In genomic region chr5:73299017-73299630, GRCh38 we compare ENCODE assay signal across 8 cellular contexts.
A peak's percentile ranks its signal among the peaks of the same experiment; 100 is the strongest.
DNase-seq lines count a peak whose midpoint lies in the region; ATAC-seq and TF ChIP-seq lines count a peak whose summit lies in the region.

No MANE protein-coding gene starts in this region.

- peak overlapping the region; percentile 0 for H3K9ac ChIP-seq in HUES6 (ENCODE audit: low read length)
- H3K9ac ChIP-seq in neural progenitor cell: no peak overlapping the region

- H3K4me3 Mint-ChIP-seq in neural progenitor cell (peak overlapping the region; percentile 68), natural killer cell (no peak overlapping the region)

- H3K4me1 ChIP-seq in HUES6 (ENCODE audit: control insufficient read depth, insufficient read depth, low read length) (peaks cover 35% of the 10 kb centered on the region), ectodermal cell (ENCODE audit: control insufficient read depth, insufficient read depth, low read length) (peaks cover 34% of the 10 kb centered on the region), neural progenitor cell (peaks cover 40% of the 10 kb centered on the region)

- H3K4me1 Mint-ChIP-seq in neural progenitor cell (peaks cover 25% of the 10 kb centered on the region), natural killer cell (peaks cover 0 to 4% of the 10 kb centered on the region in 2 donors)

- H3K27me3 Mint-ChIP-seq in neural progenitor cell (ENCODE audit: insufficient read depth, low read depth): peaks cover 74% of the 10 kb centered on the region
- H3K27me3 Mint-ChIP-seq in natural killer cell (ENCODE audit: low read depth in 2 of 2): peaks cover 69 to 96% of the 10 kb centered on the region in 2 donors

- peaks cover 1% of the 10 kb centered on the region for H3K36me3 Mint-ChIP-seq in neural progenitor cell
- H3K36me3 Mint-ChIP-seq in natural killer cell: peaks cover 7% of the 10 kb centered on the region

- H4K20me1 ChIP-seq in neural progenitor cell (ENCODE audit: low read depth): peaks cover 72% of the 10 kb centered on the region

- peak overlapping the region; percentile 72 for H3K4me2 ChIP-seq in neural progenitor cell

- WGBS in ectodermal cell, 2 experiments: 0% methylated on average over 55 of the region's 55 CpGs

- peaks cover 23% of the 10 kb centered on the region for H3F3A ChIP-seq in neural progenitor cell (ENCODE audit: low read depth)

- TF ChIP-seq CTCF in neural progenitor cell (IDR thresholded peaks at IDR 0.05) (peak; percentile 58), natural killer cell (IDR thresholded peaks at IDR 0.05) (no peak)

- H3K9me3 Mint-ChIP-seq in neural progenitor cell: peaks cover 3% of the 10 kb centered on the region
- no peaks in the 10 kb centered on the region for H3K9me3 Mint-ChIP-seq in natural killer cell

- H3K27ac Mint-ChIP-seq in neural progenitor cell: no peak overlapping the region
- no peak overlapping the region for H3K27ac Mint-ChIP-seq in natural killer cell

- DNase-seq in D341Med (ENCODE audit: low spot score) (peak; percentile 57), neural progenitor cell (ENCODE audit: low spot score) (peak; percentile 84), hippocampal formation (lab: John Stamatoyannopoulos, UW) (no peak), SIG-M5 (lab: John Stamatoyannopoulos, UW) (no peak), natural killer cell (no peak), ACHN (no peak)

- intact Hi-C loops in natural killer cell (cut with micrococcal nuclease): no loop called here

- H2AFZ ChIP-seq in neural progenitor cell (replicated peaks): no peak overlapping the region

- H3K9me3 ChIP-seq in HUES6 (ENCODE audit: control insufficient read depth, insufficient read depth, low read depth, low read length) (no peaks in the 10 kb centered on the region), ectodermal cell (ENCODE audit: control insufficient read depth, low read length) (no peaks in the 10 kb centered on the region), neural progenitor cell (ENCODE audit: low read depth) (no peaks in the 10 kb centered on the region)

- peak overlapping the region; percentile 52 for H3K4me3 ChIP-seq in HUES6 (ENCODE audit: low read depth, low read length)
- peak overlapping the region; percentile 8 for H3K4me3 ChIP-seq in ectodermal cell (ENCODE audit: insufficient read depth, low read depth, low read length)
- peak overlapping the region; percentile 31 for H3K4me3 ChIP-seq in neural progenitor cell

- H3K27me3 ChIP-seq in HUES6 (ENCODE audit: control insufficient read depth, insufficient read depth, low read length): peaks cover 99% of the 10 kb centered on the region
- H3K27me3 ChIP-seq in ectodermal cell (ENCODE audit: control insufficient read depth, insufficient read depth, low read length, poor library complexity, severe bottlenecking): peaks cover 93% of the 10 kb centered on the region
- peaks cover 100% of the 10 kb centered on the region for H3K27me3 ChIP-seq in neural progenitor cell

- no peaks in the 10 kb centered on the region for H3K79me2 ChIP-seq in neural progenitor cell (ENCODE audit: low read depth)

- H3K27ac ChIP-seq in HUES6 (ENCODE audit: low read depth, low read length): no peak overlapping the region
- no peak overlapping the region for H3K27ac ChIP-seq in ectodermal cell (ENCODE audit: insufficient read depth, low read depth, low read length, poor library complexity, severe bottlenecking)
- H3K27ac ChIP-seq in neural progenitor cell: no peak overlapping the region

- H3K36me3 ChIP-seq in HUES6 (ENCODE audit: control insufficient read depth, insufficient read depth, low read length) (no peaks in the 10 kb centered on the region), ectodermal cell (ENCODE audit: control insufficient read depth, insufficient read depth, low read length) (no peaks in the 10 kb centered on the region), neural progenitor cell (no peaks in the 10 kb centered on the region)

- ATAC-seq in natural killer cell: no peak

- in situ Hi-C loops in ACHN (cut with HindIII; ENCODE audit: low pct_ligation_motif_present, low pct_unique_long_range_greater_than_20kb, low sequenced_read_pairs): no loop called here

Comparison
In these comparisons a context has a peak if more than half of its experiments do, and no peak if none do; other contexts are left out.
1. DNase-seq: peak in D341Med (single experiment) and neural progenitor cell (single experiment); none in hippocampal formation (0 of 2), SIG-M5 (single experiment), natural killer cell (single experiment) and ACHN (single experiment).
2. Peak in every context shown above with its lines, with median percentiles within 50 percentile points of each other: H3K4me3 ChIP-seq.